In the genomic region with DNA sequence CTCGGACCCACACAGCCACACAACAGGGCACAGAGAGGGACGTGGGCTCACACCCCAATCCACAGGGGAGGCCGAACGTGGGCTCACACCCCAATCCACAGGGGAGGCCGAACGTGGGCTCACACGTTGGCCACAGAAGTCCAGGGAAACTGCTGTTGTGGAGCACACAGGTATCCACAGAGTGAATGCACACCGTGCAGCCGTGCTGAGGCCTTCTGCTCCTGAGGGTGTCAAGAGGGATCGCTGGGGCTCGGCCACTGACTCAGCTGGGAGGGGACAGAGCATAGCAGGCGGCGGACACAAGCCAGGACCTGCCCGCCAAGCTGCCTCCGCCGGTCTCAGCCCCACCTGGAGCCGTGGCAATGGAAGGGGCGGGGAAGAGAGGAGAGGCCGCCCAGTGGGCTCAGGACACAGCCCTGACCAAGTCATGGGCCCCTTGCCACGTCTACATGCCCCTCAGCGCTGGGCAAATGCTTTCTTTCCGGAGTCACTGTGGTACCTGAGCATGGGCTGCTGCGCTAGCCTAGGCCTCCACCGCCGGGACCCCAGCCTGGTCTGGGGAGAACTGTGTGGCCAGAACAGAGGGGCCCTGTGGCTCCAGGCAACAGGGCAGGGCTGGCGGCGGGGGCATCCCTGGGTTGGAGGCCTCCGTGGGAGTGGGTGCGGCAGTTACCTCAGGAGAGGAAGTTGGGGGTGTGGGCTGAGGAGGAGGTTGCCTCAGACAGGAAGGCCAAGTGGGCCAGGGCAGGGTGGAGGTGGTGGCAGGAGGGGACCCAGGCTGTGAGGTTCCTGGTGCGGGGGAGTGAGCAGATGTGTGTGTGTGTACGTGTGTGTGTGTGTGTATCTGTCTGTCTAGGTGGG, we compare ENCODE assay signal across 1 cellular context.
A peak's percentile ranks its signal among the peaks of the same experiment; 100 is the strongest.
TF ChIP-seq lines count a peak whose summit lies in the region.

No MANE protein-coding gene starts in this region.

TF ChIP-seq in K562, 482 proteins besides CTCF, POLR2A, EP300 and RAD21 (continued from another document and continues in another):
- TF ChIP-seq, protein P1, sequence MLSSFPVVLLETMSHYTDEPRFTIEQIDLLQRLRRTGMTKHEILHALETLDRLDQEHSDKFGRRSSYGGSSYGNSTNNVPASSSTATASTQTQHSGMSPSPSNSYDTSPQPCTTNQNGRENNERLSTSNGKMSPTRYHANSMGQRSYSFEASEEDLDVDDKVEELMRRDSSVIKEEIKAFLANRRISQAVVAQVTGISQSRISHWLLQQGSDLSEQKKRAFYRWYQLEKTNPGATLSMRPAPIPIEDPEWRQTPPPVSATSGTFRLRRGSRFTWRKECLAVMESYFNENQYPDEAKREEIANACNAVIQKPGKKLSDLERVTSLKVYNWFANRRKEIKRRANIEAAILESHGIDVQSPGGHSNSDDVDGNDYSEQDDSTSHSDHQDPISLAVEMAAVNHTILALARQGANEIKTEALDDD (IDR thresholded peaks at IDR 0.05), result no peak
- TF ChIP-seq, protein P2, sequence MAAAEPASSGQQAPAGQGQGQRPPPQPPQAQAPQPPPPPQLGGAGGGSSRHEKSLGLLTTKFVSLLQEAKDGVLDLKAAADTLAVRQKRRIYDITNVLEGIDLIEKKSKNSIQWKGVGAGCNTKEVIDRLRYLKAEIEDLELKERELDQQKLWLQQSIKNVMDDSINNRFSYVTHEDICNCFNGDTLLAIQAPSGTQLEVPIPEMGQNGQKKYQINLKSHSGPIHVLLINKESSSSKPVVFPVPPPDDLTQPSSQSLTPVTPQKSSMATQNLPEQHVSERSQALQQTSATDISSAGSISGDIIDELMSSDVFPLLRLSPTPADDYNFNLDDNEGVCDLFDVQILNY (CRISPR knock-in tag; IDR thresholded peaks at IDR 0.05), result no peak
- TF ChIP-seq ETV5 (CRISPR knock-in tag; IDR thresholded peaks at IDR 0.05; ENCODE audit: low read depth) (peak; percentile 55; the same call in 1 of the 2 replicates), ZZZ3 (IDR thresholded peaks at IDR 0.05) (no peak), PRMT5 (CRISPR knock-in tag; IDR thresholded peaks at IDR 0.05) (no peak), ZNF184 (CRISPR knock-in tag; IDR thresholded peaks at IDR 0.05) (no peak), FOXK2 (conservative IDR thresholded peaks at IDR 0.05 in 1 of 2, IDR thresholded peaks at IDR 0.05 in 1 of 2; ENCODE audit: low read depth in 2 of 2) (no peak), RNF2 (IDR thresholded peaks at IDR 0.05) (no peak), SMAD2 (IDR thresholded peaks at IDR 0.05; ENCODE audit: low read depth, low read length) (no peak), KAT7 (CRISPR knock-in tag; IDR thresholded peaks at IDR 0.05; ENCODE audit: borderline replicate concordance) (0 out of 2 replicates have a peak, but pooled peaks have one; percentile 54), HNRNPK (IDR thresholded peaks at IDR 0.05; ENCODE audit: low read depth, low read length, poor library complexity, severe bottlenecking) (no peak), ZNF445 (CRISPR knock-in tag; IDR thresholded peaks at IDR 0.05; ENCODE audit: low read depth) (no peak), SNRNP70 (optimal IDR thresholded peaks at IDR 0.05; ENCODE audit: low read depth, low read length) (no peak), ASH1L (IDR thresholded peaks at IDR 0.05; ENCODE audit: borderline replicate concordance, low read depth, partially characterized antibody) (no peak), GTF2A2 (tag; IDR thresholded peaks at IDR 0.05) (0 out of 2 replicates have a peak, but pooled peaks have one; percentile 48), PCBP2 (IDR thresholded peaks at IDR 0.05; ENCODE audit: low read depth, low read length, poor library complexity, severe bottlenecking) (no peak), XRCC4 (IDR thresholded peaks at IDR 0.05; ENCODE audit: extremely low read depth, insufficient read depth, insufficient read length) (no peak), NR3C1 (CRISPR knock-in tag; IDR thresholded peaks at IDR 0.05) (no peak), CBFA2T2 (conservative IDR thresholded peaks at IDR 0.05) (no peak), SP1 (CRISPR knock-in tag; IDR thresholded peaks at IDR 0.05) (peak; percentile 55; the same call in 1 of the 2 replicates), TRIM28 (IDR thresholded peaks at IDR 0.05) (no peak), KAT2B (IDR thresholded peaks at IDR 0.05; ENCODE audit: low read depth, low read length) (no peak), MAFF (IDR thresholded peaks at IDR 0.05; ENCODE audit: low read length) (no peak), ZNF696 (CRISPR knock-in tag; conservative IDR thresholded peaks at IDR 0.05) (no peak), SAFB2 (IDR thresholded peaks at IDR 0.05; ENCODE audit: borderline replicate concordance, low read depth, low read length, severe bottlenecking) (no peak), CHD1 (IDR thresholded peaks at IDR 0.05; ENCODE audit: low read length) (no peak), CBFA2T3 (IDR thresholded peaks at IDR 0.05) (peak; percentile 52), FOXJ2 (tag; IDR thresholded peaks at IDR 0.05) (no peak), ZNF324 (CRISPR knock-in tag; IDR thresholded peaks at IDR 0.05) (no peak)
- TF ChIP-seq, protein P3, sequence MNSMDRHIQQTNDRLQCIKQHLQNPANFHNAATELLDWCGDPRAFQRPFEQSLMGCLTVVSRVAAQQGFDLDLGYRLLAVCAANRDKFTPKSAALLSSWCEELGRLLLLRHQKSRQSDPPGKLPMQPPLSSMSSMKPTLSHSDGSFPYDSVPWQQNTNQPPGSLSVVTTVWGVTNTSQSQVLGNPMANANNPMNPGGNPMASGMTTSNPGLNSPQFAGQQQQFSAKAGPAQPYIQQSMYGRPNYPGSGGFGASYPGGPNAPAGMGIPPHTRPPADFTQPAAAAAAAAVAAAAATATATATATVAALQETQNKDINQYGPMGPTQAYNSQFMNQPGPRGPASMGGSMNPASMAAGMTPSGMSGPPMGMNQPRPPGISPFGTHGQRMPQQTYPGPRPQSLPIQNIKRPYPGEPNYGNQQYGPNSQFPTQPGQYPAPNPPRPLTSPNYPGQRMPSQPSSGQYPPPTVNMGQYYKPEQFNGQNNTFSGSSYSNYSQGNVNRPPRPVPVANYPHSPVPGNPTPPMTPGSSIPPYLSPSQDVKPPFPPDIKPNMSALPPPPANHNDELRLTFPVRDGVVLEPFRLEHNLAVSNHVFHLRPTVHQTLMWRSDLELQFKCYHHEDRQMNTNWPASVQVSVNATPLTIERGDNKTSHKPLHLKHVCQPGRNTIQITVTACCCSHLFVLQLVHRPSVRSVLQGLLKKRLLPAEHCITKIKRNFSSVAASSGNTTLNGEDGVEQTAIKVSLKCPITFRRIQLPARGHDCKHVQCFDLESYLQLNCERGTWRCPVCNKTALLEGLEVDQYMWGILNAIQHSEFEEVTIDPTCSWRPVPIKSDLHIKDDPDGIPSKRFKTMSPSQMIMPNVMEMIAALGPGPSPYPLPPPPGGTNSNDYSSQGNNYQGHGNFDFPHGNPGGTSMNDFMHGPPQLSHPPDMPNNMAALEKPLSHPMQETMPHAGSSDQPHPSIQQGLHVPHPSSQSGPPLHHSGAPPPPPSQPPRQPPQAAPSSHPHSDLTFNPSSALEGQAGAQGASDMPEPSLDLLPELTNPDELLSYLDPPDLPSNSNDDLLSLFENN (IDR thresholded peaks at IDR 0.05; ENCODE audit: low read depth in 2 of 2, low read length in 2 of 2), result no peak
- TF ChIP-seq, protein P4, sequence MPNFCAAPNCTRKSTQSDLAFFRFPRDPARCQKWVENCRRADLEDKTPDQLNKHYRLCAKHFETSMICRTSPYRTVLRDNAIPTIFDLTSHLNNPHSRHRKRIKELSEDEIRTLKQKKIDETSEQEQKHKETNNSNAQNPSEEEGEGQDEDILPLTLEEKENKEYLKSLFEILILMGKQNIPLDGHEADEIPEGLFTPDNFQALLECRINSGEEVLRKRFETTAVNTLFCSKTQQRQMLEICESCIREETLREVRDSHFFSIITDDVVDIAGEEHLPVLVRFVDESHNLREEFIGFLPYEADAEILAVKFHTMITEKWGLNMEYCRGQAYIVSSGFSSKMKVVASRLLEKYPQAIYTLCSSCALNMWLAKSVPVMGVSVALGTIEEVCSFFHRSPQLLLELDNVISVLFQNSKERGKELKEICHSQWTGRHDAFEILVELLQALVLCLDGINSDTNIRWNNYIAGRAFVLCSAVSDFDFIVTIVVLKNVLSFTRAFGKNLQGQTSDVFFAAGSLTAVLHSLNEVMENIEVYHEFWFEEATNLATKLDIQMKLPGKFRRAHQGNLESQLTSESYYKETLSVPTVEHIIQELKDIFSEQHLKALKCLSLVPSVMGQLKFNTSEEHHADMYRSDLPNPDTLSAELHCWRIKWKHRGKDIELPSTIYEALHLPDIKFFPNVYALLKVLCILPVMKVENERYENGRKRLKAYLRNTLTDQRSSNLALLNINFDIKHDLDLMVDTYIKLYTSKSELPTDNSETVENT (CRISPR knock-in tag; IDR thresholded peaks at IDR 0.05), result no peak
- TF ChIP-seq, protein P5, sequence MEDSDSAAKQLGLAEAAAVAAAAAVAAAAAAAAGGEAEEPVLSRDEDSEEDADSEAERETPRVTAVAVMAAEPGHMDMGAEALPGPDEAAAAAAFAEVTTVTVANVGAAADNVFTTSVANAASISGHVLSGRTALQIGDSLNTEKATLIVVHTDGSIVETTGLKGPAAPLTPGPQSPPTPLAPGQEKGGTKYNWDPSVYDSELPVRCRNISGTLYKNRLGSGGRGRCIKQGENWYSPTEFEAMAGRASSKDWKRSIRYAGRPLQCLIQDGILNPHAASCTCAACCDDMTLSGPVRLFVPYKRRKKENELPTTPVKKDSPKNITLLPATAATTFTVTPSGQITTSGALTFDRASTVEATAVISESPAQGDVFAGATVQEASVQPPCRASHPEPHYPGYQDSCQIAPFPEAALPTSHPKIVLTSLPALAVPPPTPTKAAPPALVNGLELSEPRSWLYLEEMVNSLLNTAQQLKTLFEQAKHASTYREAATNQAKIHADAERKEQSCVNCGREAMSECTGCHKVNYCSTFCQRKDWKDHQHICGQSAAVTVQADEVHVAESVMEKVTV (CRISPR knock-in tag; IDR thresholded peaks at IDR 0.05), result no peak
- TF ChIP-seq, protein P6, sequence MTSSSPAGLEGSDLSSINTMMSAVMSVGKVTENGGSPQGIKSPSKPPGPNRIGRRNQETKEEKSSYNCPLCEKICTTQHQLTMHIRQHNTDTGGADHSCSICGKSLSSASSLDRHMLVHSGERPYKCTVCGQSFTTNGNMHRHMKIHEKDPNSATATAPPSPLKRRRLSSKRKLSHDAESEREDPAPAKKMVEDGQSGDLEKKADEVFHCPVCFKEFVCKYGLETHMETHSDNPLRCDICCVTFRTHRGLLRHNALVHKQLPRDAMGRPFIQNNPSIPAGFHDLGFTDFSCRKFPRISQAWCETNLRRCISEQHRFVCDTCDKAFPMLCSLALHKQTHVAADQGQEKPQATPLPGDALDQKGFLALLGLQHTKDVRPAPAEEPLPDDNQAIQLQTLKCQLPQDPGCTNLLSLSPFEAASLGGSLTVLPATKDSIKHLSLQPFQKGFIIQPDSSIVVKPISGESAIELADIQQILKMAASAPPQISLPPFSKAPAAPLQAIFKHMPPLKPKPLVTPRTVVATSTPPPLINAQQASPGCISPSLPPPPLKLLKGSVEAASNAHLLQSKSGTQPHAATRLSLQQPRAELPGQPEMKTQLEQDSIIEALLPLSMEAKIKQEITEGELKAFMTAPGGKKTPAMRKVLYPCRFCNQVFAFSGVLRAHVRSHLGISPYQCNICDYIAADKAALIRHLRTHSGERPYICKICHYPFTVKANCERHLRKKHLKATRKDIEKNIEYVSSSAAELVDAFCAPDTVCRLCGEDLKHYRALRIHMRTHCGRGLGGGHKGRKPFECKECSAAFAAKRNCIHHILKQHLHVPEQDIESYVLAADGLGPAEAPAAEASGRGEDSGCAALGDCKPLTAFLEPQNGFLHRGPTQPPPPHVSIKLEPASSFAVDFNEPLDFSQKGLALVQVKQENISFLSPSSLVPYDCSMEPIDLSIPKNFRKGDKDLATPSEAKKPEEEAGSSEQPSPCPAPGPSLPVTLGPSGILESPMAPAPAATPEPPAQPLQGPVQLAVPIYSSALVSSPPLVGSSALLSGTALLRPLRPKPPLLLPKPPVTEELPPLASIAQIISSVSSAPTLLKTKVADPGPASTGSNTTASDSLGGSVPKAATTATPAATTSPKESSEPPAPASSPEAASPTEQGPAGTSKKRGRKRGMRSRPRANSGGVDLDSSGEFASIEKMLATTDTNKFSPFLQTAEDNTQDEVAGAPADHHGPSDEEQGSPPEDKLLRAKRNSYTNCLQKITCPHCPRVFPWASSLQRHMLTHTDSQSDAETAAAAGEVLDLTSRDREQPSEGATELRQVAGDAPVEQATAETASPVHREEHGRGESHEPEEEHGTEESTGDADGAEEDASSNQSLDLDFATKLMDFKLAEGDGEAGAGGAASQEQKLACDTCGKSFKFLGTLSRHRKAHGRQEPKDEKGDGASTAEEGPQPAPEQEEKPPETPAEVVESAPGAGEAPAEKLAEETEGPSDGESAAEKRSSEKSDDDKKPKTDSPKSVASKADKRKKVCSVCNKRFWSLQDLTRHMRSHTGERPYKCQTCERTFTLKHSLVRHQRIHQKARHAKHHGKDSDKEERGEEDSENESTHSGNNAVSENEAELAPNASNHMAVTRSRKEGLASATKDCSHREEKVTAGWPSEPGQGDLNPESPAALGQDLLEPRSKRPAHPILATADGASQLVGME (CRISPR knock-in tag; IDR thresholded peaks at IDR 0.05), result no peak
- TF ChIP-seq, protein P7, sequence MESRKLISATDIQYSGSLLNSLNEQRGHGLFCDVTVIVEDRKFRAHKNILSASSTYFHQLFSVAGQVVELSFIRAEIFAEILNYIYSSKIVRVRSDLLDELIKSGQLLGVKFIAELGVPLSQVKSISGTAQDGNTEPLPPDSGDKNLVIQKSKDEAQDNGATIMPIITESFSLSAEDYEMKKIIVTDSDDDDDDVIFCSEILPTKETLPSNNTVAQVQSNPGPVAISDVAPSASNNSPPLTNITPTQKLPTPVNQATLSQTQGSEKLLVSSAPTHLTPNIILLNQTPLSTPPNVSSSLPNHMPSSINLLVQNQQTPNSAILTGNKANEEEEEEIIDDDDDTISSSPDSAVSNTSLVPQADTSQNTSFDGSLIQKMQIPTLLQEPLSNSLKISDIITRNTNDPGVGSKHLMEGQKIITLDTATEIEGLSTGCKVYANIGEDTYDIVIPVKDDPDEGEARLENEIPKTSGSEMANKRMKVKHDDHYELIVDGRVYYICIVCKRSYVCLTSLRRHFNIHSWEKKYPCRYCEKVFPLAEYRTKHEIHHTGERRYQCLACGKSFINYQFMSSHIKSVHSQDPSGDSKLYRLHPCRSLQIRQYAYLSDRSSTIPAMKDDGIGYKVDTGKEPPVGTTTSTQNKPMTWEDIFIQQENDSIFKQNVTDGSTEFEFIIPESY (CRISPR knock-in tag; IDR thresholded peaks at IDR 0.05), result peak; percentile 81
- TF ChIP-seq, protein P8, sequence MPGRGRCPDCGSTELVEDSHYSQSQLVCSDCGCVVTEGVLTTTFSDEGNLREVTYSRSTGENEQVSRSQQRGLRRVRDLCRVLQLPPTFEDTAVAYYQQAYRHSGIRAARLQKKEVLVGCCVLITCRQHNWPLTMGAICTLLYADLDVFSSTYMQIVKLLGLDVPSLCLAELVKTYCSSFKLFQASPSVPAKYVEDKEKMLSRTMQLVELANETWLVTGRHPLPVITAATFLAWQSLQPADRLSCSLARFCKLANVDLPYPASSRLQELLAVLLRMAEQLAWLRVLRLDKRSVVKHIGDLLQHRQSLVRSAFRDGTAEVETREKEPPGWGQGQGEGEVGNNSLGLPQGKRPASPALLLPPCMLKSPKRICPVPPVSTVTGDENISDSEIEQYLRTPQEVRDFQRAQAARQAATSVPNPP (IDR thresholded peaks at IDR 0.05; ENCODE audit: borderline replicate concordance, insufficient read depth, insufficient read length), result no peak
- TF ChIP-seq, protein P9, sequence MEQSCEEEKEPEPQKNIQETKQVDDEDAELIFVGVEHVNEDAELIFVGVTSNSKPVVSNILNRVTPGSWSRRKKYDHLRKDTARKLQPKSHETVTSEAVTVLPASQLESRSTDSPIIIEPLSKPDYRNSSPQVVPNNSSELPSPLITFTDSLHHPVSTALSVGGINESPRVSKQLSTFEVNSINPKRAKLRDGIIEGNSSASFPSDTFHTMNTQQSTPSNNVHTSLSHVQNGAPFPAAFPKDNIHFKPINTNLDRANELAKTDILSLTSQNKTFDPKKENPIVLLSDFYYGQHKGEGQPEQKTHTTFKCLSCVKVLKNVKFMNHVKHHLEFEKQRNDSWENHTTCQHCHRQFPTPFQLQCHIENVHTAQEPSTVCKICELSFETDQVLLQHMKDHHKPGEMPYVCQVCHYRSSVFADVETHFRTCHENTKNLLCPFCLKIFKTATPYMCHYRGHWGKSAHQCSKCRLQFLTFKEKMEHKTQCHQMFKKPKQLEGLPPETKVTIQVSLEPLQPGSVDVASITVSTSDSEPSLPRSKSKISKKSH (CRISPR knock-in tag; IDR thresholded peaks at IDR 0.05), result no peak
